In the genomic region with DNA sequence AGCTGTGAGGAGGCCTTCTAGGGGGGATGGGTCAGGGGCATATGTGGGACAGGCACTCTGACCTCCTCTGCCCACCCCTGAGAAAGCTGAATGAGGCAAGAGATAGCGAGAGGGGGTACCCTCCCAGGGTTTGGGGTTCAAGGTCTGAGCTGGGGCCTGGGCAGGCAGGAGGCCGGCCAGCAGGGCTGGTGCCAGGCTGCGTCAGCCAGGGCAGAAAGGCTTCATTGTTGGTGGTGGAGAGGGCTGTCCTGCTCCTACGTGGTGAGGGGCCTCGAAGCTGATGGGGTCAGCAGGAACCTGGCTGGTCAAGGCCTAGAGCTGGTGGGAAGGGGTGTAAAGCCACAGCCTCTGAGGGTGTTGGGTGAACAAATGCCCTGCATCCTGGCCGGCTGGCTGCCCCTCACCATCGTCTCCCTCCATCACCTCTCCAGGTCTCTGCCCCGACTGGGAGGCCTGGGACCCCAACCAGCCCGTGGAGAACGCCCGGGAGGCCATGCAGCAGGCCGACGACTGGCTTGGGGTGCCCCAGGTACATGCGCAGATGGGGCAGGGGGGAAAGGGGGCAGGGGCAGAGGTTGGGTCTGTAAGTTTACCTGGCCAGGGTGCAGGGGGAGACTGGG, we compare ENCODE assay signal across 1 cellular context.
A peak's percentile ranks its signal among the peaks of the same experiment; 100 is the strongest.
TF ChIP-seq lines count a peak whose summit lies in the region.

No MANE protein-coding gene starts in this region.

TF ChIP-seq in K562, 482 proteins besides CTCF, POLR2A, EP300 and RAD21:
- TF ChIP-seq ZSCAN32 (CRISPR knock-in tag; IDR thresholded peaks at IDR 0.05): no peak
- TF ChIP-seq POLR2G (IDR thresholded peaks at IDR 0.05; ENCODE audit: low read depth, low read length): peak; percentile 57
- no peak for TF ChIP-seq E2F6 (IDR thresholded peaks at IDR 0.05; ENCODE audit: borderline replicate concordance in 1 of 2, extremely low read depth in 1 of 2, insufficient read depth in 1 of 2, insufficient read length in 1 of 2, low read depth in 1 of 2, low read length in 1 of 2, poor library complexity in 1 of 2, severe bottlenecking in 1 of 2)
- TF ChIP-seq RBFOX2 (IDR thresholded peaks at IDR 0.05; ENCODE audit: low read depth, low read length): peak; percentile 39
- TF ChIP-seq RBM22 (IDR thresholded peaks at IDR 0.05; ENCODE audit: low read depth, low read length, poor library complexity, severe bottlenecking): peak; percentile 61
- no peak for TF ChIP-seq CBFA2T3 (IDR thresholded peaks at IDR 0.05)
- TF ChIP-seq AFF4 (CRISPR knock-in tag; IDR thresholded peaks at IDR 0.05): no peak
- no peak for TF ChIP-seq STAG1 (CRISPR knock-in tag; IDR thresholded peaks at IDR 0.05; ENCODE audit: borderline replicate concordance)
- TF ChIP-seq MAFK (IDR thresholded peaks at IDR 0.05; ENCODE audit: low read length): no peak
- no peak for TF ChIP-seq SMARCC2 (IDR thresholded peaks at IDR 0.05; ENCODE audit: low read depth)
- TF ChIP-seq SREBF1 (IDR thresholded peaks at IDR 0.05; ENCODE audit: borderline replicate concordance, low read depth, low read length): no peak
- no peak for TF ChIP-seq TRIM24 (IDR thresholded peaks at IDR 0.05)
- TF ChIP-seq TFAM (CRISPR knock-in tag; conservative IDR thresholded peaks at IDR 0.05): no peak
